ENCODE assay signal across 8 cellular contexts in the genomic region with DNA sequence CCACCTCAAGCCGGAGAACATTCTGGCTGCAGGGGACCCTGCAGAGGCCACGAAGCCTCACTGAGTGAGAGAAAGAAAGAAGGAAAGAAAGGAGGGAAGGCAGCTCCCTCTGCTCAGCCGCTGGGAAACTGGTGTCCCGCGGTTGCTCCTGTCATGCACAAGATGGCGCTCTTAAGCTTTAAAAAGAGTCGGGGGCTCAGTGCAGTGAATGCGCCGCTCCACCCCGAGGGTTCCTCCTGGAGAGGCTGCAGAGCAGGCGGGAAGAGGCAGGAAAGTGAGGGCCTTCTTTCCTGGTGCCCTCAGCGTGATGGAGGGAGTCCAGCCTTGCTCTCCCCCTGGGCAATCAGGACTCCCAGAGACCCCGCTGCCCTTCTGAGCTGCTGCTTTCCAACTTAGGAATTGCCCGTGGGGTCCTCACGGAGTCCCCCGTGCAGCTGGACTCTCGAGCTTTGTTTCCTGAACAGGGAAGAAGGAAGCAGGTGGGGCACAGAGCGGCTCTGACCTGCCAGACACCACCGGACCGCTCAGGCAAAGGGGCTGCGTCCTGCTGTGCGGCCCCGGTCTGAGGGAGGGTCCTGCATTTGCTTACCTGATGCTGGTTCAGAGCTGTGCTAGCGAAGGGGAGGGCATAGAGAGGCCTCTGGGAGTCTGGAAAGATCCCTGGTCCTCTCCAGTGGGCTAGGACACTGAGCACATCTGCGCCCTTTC.
DNase-seq lines count a peak whose midpoint lies in the region; ATAC-seq and TF ChIP-seq lines count a peak whose summit lies in the region.

No MANE protein-coding gene starts in this region.

- TF ChIP-seq CTCF in transverse colon (IDR thresholded peaks at IDR 0.05): peak in 3 of 5 experiments; percentile 14 to 19 (median 17)

- peak in 1 of 2 donors; percentile 44 for ATAC-seq in left cardiac atrium
- no peak for ATAC-seq in GM18858 (IDR thresholded peaks at IDR 0.05; ENCODE audit: unreplicated experiment)

- H3K4me1 ChIP-seq in HAP-1 (no peaks in the 10 kb centered on the region), transverse colon (no peaks in the 10 kb centered on the region)

- WGBS in transverse colon (ENCODE audit: low coverage in 1 of 2), 2 donors: 7 to 47% methylated on average over 6 to 25 of the region's 25 CpGs

- no peaks in the 10 kb centered on the region for H3K36me3 ChIP-seq in HAP-1 (replicated peaks)
- H3K36me3 ChIP-seq in transverse colon: no peaks in the 10 kb centered on the region

- H3K27me3 ChIP-seq in HAP-1 (ENCODE audit: low read depth) (peaks cover 11% of the 10 kb centered on the region), transverse colon (peaks cover 49% of the 10 kb centered on the region)

- H3K9me3 ChIP-seq in HAP-1 (no peaks in the 10 kb centered on the region), transverse colon (no peaks in the 10 kb centered on the region)

- no peak overlapping the region for H3K4me3 ChIP-seq in HAP-1
- no peak overlapping the region for H3K4me3 ChIP-seq in transverse colon

- DNase-seq in COLO668 (lab: John Stamatoyannopoulos, UW; ENCODE audit: unreplicated experiment): peak; percentile 4
- DNase-seq in HAP-1 (ENCODE audit: low spot score in 2 of 2): peak; percentile 28 to 73
- DNase-seq in RPMI7951 (ENCODE audit: low read depth): peak; percentile 9
- DNase-seq in left cardiac atrium: peak; percentile 29
- no peak for DNase-seq in transverse colon
- no peak for DNase-seq in stimulated activated CD4-positive, alpha-beta T cell treated with anti-CD3 and anti-CD28 coated beads, Interleukin-4, amount 100 ng/mL, for 24 hours
- no peak for DNase-seq in activated CD8-positive, alpha-beta memory T cell treated with anti-CD3 and anti-CD28 coated beads for 24 hours

- no peak for TF ChIP-seq POLR2A in transverse colon (IDR thresholded peaks at IDR 0.05)

- H3K27ac ChIP-seq in transverse colon: no peak overlapping the region

- TF ChIP-seq EP300 in transverse colon (IDR thresholded peaks at IDR 0.05; ENCODE audit: low read depth): no peak

- intact Hi-C loops in left cardiac atrium (cut with DNase I) (loop anchor here (2.0 to 10.0 kb wide), 3 partner anchors 151 to 1707 kb away; no protein-coding TSS in a partner anchor), transverse colon (cut with DNase I; ENCODE audit: low total_unique reads) (no loop called here)

- in situ Hi-C loops in HAP-1 (cut with MboI; ENCODE audit: low sequenced_read_pairs) (loop anchor here (25.0 kb wide), 1 partner anchor 1694 kb away; the partner anchor contains the start of gene EBF3), transverse colon (cut with MboI; ENCODE audit: low pct_ligation_motif_present in 1 of 4, low pct_unique_long_range_greater_than_20kb in 1 of 4, low sequenced_read_pairs in 3 of 4) (no loop called here)

Comparison
In these comparisons a context has a peak if more than half of its experiments do, and no peak if none do; other contexts are left out.
1. DNase-seq: peak in COLO668 (single experiment), HAP-1 (2 of 2), RPMI7951 (single experiment) and left cardiac atrium (single experiment); none in transverse colon (single experiment), stimulated activated CD4-positive, alpha-beta T cell treated with anti-CD3 and anti-CD28 coated beads, Interleukin-4, amount 100 ng/mL, for 24 hours (single experiment) and activated CD8-positive, alpha-beta memory T cell treated with anti-CD3 and anti-CD28 coated beads for 24 hours (single experiment).